ENCODE assay signal across 8 cellular contexts in the genomic region with DNA sequence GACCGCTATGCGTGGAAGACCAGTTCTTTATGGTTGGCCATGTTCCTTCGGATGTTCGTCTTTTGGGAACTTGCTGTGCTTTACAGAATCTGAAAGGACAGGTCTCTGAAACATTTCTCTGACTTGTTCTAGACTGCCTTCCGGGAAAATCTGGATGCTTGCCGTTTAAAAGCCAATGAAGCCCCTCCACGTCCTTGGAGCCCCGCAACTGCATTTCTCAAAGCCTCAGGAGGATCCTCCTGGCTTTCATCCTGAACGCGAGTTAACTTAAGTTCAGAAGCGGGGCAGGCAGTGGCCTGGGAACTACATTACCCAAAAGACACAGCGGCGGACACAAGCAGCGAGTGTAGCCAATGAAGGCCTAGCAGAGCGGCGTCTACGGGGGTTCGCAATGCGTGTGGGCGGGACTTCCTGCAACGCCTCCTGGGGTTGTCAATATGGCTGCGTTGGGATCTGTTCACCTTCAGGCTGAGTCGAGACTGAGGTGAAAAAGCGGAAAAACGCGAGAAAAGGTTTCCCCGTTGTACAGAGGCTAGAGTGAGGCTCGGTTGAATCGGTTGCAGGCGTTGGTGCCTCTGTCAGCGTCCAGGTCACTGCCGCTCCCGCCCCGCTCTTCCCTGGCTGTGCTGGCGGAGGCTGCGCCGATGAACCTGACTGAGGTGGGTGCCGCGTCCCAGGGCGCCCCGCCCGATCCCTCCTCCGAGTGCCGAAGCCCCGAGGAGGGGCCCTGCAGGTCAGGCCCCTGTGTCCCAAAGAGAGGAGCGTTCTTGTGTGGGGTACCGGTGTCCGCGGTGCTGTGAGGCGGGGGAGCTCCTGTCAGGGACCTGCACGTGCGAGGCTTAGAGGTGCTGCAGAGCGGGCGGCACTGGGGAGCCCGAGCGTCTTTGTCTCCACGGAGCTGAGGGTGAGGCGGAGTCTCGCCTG. TPM values are rescaled to one million over a fixed set of nuclear protein-coding genes. Genes with fewer than 3 reads are reported as not detected.
DNase-seq lines count a peak whose midpoint lies in the region; ATAC-seq, FAIRE-seq and TF ChIP-seq lines count a peak whose summit lies in the region.

A gene (plus strand): TSS at position 414 of the 924 bp plus-strand sequence. CDS start 2,455 bp downstream, outside the sequence.

- peak within 1 kb of the TSS; percentile 94 for H3K4me3 Mint-ChIP-seq in activated B cell treated with CpG ODN at 0.5 μM for 24 hours

- H3K36me3 Mint-ChIP-seq in activated B cell treated with CpG ODN at 0.5 μM for 24 hours (ENCODE audit: low read depth) = peaks cover 33% of the 10 kb centered on the region

- peak; percentile 96 for ATAC-seq in GM19025 (IDR thresholded peaks at IDR 0.05; ENCODE audit: low read depth, unreplicated experiment)
- peak; percentile 99 for ATAC-seq in HG03280 (IDR thresholded peaks at IDR 0.05; ENCODE audit: unreplicated experiment)
- ATAC-seq in activated B cell treated with CpG ODN at 0.5 μM for 24 hours (ENCODE audit: low read depth) = peak; percentile 100

- H3K27ac Mint-ChIP-seq in activated B cell treated with CpG ODN at 0.5 μM for 24 hours = peak within 1 kb of the TSS; percentile 85

- H3K4me1 Mint-ChIP-seq in activated B cell treated with CpG ODN at 0.5 μM for 24 hours = peaks cover 24% of the 10 kb centered on the region

- FAIRE-seq in islet of Langerhans (lab: Jason Lieb, UNC) = peak; percentile 96

- DNase-seq in AG09319 (ENCODE audit: extremely low read depth, low read depth) (peak; percentile 75), NCI-H345 treated with DMSO at 0.1 percent for 48 hours (lab: John Stamatoyannopoulos, UW; ENCODE audit: unreplicated experiment) (peak; percentile 60), activated B cell treated with CpG ODN at 0.5 μM for 24 hours (peak; percentile 79)
- DNase-seq in central memory CD4-positive, alpha-beta T cell = peak; percentile 88
- peak; percentile 81 to 86 for DNase-seq in stimulated activated CD4-positive, alpha-beta T cell treated with anti-CD3 and anti-CD28 coated beads, Interleukin-12 subunit alpha, Interleukin-12 subunit beta, amount 100 ng/mL, for 24 hours (ENCODE audit: low read depth in 2 of 2)

- CTCF ChIA-PET in activated B cell treated with CpG ODN at 0.5 μM for 24 hours (lab: Charles Lee) = no interaction called here

- H3K27me3 Mint-ChIP-seq in activated B cell treated with CpG ODN at 0.5 μM for 24 hours = no peaks in the 10 kb centered on the region

- intact Hi-C loops in activated B cell treated with CpG ODN at 0.5 μM for 24 hours (cut with micrococcal nuclease) = loop anchor here (1.0 to 10.0 kb wide), 12 partner anchors 22 to 916 kb away; a partner anchor contains a TSS

- POLR2A ChIA-PET in activated B cell treated with CpG ODN at 0.5 μM for 24 hours (lab: Charles Lee) = interaction anchor here (0.6 to 1.3 kb wide), 3 partner anchors 22 to 408 kb away, joined by 5 to 7 read pairs (median 6); no protein-coding TSS in a partner anchor

- no peak for TF ChIP-seq CTCF in AG09319 (IDR thresholded peaks at IDR 0.05; ENCODE audit: low read depth, low read length)
- no peak for TF ChIP-seq CTCF in activated B cell treated with CpG ODN at 0.5 μM for 24 hours (IDR thresholded peaks at IDR 0.05)

- H3K9me3 Mint-ChIP-seq in activated B cell treated with CpG ODN at 0.5 μM for 24 hours = peaks cover under 1% of the 10 kb centered on the region

RNA-seq across cellular contexts. Expression of the gene that starts here (rescaled TPM):
- total RNA-seq in activated B cell treated with CpG ODN at 0.5 μM for 24 hours = 16.1 and 18.6 TPM in 2 replicates

Comparison
In these comparisons a context has a peak if more than half of its experiments do, and no peak if none do; other contexts are left out.
1. Peak in every context shown above with its lines: DNase-seq and ATAC-seq.